8 cellular contexts compared by ENCODE assay signal in the genomic region with DNA sequence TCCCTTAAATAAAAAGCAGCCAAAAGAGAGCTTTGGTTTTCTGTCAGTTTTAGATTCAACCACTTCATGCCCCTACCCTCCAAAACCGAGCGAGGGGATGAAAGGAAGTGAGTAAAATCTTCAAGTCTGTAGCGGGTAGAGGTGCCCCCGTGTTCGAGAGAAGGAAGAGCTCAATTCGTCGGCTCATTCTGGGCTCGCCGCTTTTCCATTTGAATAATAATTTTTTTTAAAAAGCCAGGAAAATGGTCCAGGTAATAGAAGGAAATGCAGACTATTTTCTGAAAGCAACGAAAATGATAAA.
DNase-seq lines count a peak whose midpoint lies in the region; ATAC-seq and TF ChIP-seq lines count a peak whose summit lies in the region.

No MANE protein-coding gene starts in this region.

- no peak overlapping the region for H3K27ac ChIP-seq in AG04450 (ENCODE audit: low read depth, low read length)

- TF ChIP-seq CTCF in AG04450 (IDR thresholded peaks at IDR 0.05; ENCODE audit: low read depth, low read length) (no peak), brain (conservative IDR thresholded peaks at IDR 0.05) (no peak)

- peaks cover 35% of the 10 kb centered on the region for H3K27me3 Mint-ChIP-seq in brain

- H3K4me1 ChIP-seq in mononuclear cell (ENCODE audit: insufficient read depth, low read length) = peaks cover 15% of the 10 kb centered on the region

- no peak for ATAC-seq in sciatic nerve

- H3K4me1 Mint-ChIP-seq in brain = peaks cover 8% of the 10 kb centered on the region

- CTCF ChIA-PET in AG04450 (lab: Charles Lee) = interaction anchor here (0.9 to 1.6 kb wide), 3 partner anchors 9 to 502 kb away, joined by 3 to 4 read pairs (median 4); no protein-coding TSS in a partner anchor

- H3K4me3 Mint-ChIP-seq in brain = no peak overlapping the region

- H3K27me3 ChIP-seq in AG04450 (ENCODE audit: control insufficient read depth, insufficient read depth, low read length) (no peaks in the 10 kb centered on the region), H7 (ENCODE audit: control insufficient read depth, insufficient read depth, low read length) (peaks cover 23% of the 10 kb centered on the region), mononuclear cell (ENCODE audit: insufficient read depth, low read length) (peaks cover 38% of the 10 kb centered on the region)

- H3K9me3 ChIP-seq in AG04450 (ENCODE audit: control insufficient read depth, insufficient read depth, low read length) (no peaks in the 10 kb centered on the region), mononuclear cell (ENCODE audit: low read depth, low read length) (no peaks in the 10 kb centered on the region)

- peaks cover 0 to 3% (median 0%) of the 10 kb centered on the region in 5 experiments for H3K9me3 Mint-ChIP-seq in brain

- peak overlapping the region; percentile 79 for H3K4me3 ChIP-seq in AG04450 (ENCODE audit: low read depth, low read length)
- H3K4me3 ChIP-seq in H7 (ENCODE audit: insufficient read depth, low read depth, low read length) = peak overlapping the region; percentile 92
- H3K4me3 ChIP-seq in mononuclear cell (ENCODE audit: low read length) = peak overlapping the region; percentile 49

- no peak for DNase-seq in AG04450 (ENCODE audit: low read depth, low spot score)
- peak; percentile 54 for DNase-seq in H7
- no peak for DNase-seq in ACHN
- no peak for DNase-seq in sciatic nerve (ENCODE audit: low spot score)
- DNase-seq in islet precursor cell = no peak
- DNase-seq in amniotic stem cell (lab: John Stamatoyannopoulos, UW) = no peak

- in situ Hi-C loops in ACHN (cut with HindIII; ENCODE audit: low pct_ligation_motif_present, low pct_unique_long_range_greater_than_20kb, low sequenced_read_pairs) = no loop called here

- POLR2A ChIA-PET in AG04450 (lab: Yijun Ruan, JAX) = no interaction called here

- no peaks in the 10 kb centered on the region; the same call in 1 of the 2 replicates for H3K36me3 ChIP-seq in H7 (replicated peaks; ENCODE audit: control insufficient read depth, insufficient read depth, low read length)

- no peaks in the 10 kb centered on the region for H3K36me3 Mint-ChIP-seq in brain

- H3K27ac Mint-ChIP-seq in brain = peak overlapping the region in 3 of 5 experiments; percentile 84 to 97 (median 95)

- intact Hi-C loops in sciatic nerve (cut with DNase I) = no loop called here
